ENCODE assay signal across 9 cellular contexts in the genomic region with DNA sequence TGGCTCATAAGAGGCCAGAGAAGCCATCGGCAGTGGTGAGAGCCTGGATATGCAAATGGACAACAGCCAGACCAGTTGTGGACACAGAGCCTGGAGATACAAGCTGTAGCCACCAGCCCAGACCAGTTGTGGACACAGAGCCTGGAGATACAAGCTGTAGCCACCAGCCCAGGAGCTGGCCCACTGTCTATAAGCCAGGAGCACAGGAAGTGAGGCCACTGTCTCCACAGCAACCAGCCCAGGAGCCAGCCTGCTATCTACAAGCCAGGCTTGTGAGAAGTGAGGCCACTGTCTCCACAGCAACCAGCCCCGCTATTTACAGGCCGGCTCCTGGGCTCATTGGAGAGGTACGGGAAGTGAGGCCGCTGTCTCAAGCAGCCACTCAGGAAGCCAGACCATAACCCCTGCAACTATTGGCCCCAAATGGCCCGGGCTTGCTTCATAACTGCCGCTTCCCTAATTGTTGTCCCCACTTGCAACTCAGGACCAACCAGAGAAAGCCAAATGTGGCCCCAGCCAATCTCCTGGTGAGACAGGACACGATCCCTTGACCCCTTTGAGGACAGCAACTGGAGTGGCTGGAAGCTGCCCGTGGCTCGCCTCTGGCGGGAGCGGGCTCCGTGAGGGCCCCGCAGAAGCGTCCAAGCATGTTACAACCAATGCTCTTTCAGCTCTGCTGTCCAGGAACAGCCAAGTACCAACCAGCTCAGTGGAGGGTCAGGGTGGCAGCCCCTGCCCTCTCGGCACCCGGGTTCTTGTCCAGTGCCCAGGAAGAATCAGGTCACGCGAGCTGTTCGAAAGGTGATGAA. TPM values are rescaled to one million over a fixed set of nuclear protein-coding genes. Genes with fewer than 3 reads are reported as not detected.
DNase-seq lines count a peak whose midpoint lies in the region; ATAC-seq, FAIRE-seq and TF ChIP-seq lines count a peak whose summit lies in the region.
"Had no signal": no experiment of that assay in that cellular context is flagged by ENCODE, and none has a peak within 500 bp of the region (broad histone marks: within the 10 kb centered on the region; RNA-seq: fewer than 3 reads in every experiment).

No MANE protein-coding gene starts in this region.

- no peak overlapping the region for H3K27ac Mint-ChIP-seq in T-helper 17 cell

- H3K4me3 ChIP-seq in DND-41 (ENCODE audit: low read depth in 1 of 2, low read length in 2 of 2) (no peak overlapping the region), foreskin fibroblast (ENCODE audit: low read depth in 1 of 2, low read length in 2 of 2) (no peak overlapping the region)

- H3K4me1 Mint-ChIP-seq in T-helper 17 cell, result peaks cover 2% of the 10 kb centered on the region

- H2AFZ ChIP-seq in DND-41 (ENCODE audit: low read depth, low read length), result no peak overlapping the region

- H3K27me3 ChIP-seq in DND-41 (ENCODE audit: insufficient read depth, low read length, poor library complexity), result peaks cover 12% of the 10 kb centered on the region

- ATAC-seq in DND-41 (ENCODE audit: insufficient read depth, low read depth) (peak; percentile 71), T-helper 17 cell (peak; percentile 20), HG03097 (IDR thresholded peaks at IDR 0.05; ENCODE audit: low FRiP score, unreplicated experiment) (no peak)

- H3K9me3 ChIP-seq in DND-41 (ENCODE audit: insufficient read depth, low read length, severe bottlenecking) (no peaks in the 10 kb centered on the region), T-helper 17 cell (ENCODE audit: control insufficient read depth, low read length, poor library complexity, severe bottlenecking) (no peaks in the 10 kb centered on the region)

- no peak for TF ChIP-seq CTCF in DND-41 (IDR thresholded peaks at IDR 0.05; ENCODE audit: borderline replicate concordance, extremely low read depth, low read length, poor library complexity, severe bottlenecking)
- TF ChIP-seq CTCF in foreskin fibroblast (IDR thresholded peaks at IDR 0.05; ENCODE audit: low read depth, low read length), result no peak

- H3K36me3 ChIP-seq in DND-41 (ENCODE audit: insufficient read depth, low read length), result no peaks in the 10 kb centered on the region

- H3K27ac ChIP-seq in DND-41 (ENCODE audit: low read length), result no peak overlapping the region

- no peaks in the 10 kb centered on the region for H3K4me1 ChIP-seq in DND-41 (ENCODE audit: insufficient read depth, low read length)

- peak; percentile 80 for FAIRE-seq in islet of Langerhans (lab: Jason Lieb, UNC)

- H3K36me3 Mint-ChIP-seq in T-helper 17 cell (ENCODE audit: low read depth), result peaks cover 5% of the 10 kb centered on the region

- H3K4me3 Mint-ChIP-seq in T-helper 17 cell, result no peak overlapping the region

- H3K9ac ChIP-seq in DND-41 (ENCODE audit: low read depth, low read length), result no peak overlapping the region

- peak; percentile 17 for DNase-seq in DND-41
- peak; percentile 46 for DNase-seq in KG1 (lab: John Stamatoyannopoulos, UW)
- no peak for DNase-seq in T-helper 17 cell
- DNase-seq in activated naive CD4-positive, alpha-beta T cell treated with Interleukin-2 at 50 U/mL for 16 hours, result no peak
- no peak for DNase-seq in foreskin fibroblast
- DNase-seq in stimulated activated naive CD4-positive, alpha-beta T cell (lab: John Stamatoyannopoulos, UW), result no peak

- H4K20me1 ChIP-seq in DND-41 (ENCODE audit: insufficient read depth, low read length), result peaks cover 4% of the 10 kb centered on the region; the same call in 1 of the 2 replicates

- no peak overlapping the region for H3K4me2 ChIP-seq in DND-41 (ENCODE audit: insufficient read depth, low read length)

- no peaks in the 10 kb centered on the region for H3K79me2 ChIP-seq in DND-41 (ENCODE audit: insufficient read depth, low read length)

- H3K27me3 Mint-ChIP-seq in T-helper 17 cell, result peaks cover 76% of the 10 kb centered on the region

RNA-seq across cellular contexts. Expression of gene CNPY1, which starts 44.1 kb away (rescaled TPM):
- not detected for total RNA-seq in T-helper 17 cell
- total RNA-seq: activated CD8-positive, alpha-beta memory T cell treated with anti-CD3 and anti-CD28 coated beads for 36 hours had no signal

RNA-seq across cellular contexts. Expression of gene RBM33, which starts 54.0 kb away (rescaled TPM):
- 100 to 1,000 TPM; 135 to 178 TPM for total RNA-seq in T-helper 17 cell

Comparison
In these comparisons a context has a peak if more than half of its experiments do, and no peak if none do; other contexts are left out.
1. DNase-seq: peak in DND-41 (single experiment) and KG1 (single experiment); none in T-helper 17 cell (0 of 3), activated naive CD4-positive, alpha-beta T cell treated with Interleukin-2 at 50 U/mL for 16 hours (single experiment), foreskin fibroblast (0 of 2) and stimulated activated naive CD4-positive, alpha-beta T cell (0 of 6).